ENCODE assay signal across 8 cellular contexts in the genomic region with DNA sequence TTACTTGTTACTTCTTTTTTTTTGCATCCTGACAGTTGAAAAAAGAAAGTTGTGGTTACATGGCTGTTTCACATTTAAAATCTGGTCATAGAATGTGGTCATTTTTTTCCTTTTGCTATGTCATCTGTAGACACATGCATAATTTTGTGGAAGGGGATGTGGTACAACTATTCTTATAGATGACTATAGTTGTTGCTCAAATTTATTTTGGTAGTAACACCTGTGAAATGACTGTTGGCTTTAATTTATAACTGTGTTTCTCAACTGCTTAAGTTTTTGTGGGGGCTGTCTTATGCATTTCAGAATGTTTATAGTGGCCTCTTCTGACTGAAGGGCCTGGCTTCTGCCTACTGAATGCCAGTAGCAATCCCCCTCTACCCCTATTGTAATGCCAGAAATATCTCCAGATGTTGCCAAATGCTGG.
DNase-seq lines count a peak whose midpoint lies in the region; ATAC-seq and TF ChIP-seq lines count a peak whose summit lies in the region.

No MANE protein-coding gene starts in this region.

- H3K9me3 Mint-ChIP-seq in CD4-positive, alpha-beta T cell, result no peaks in the 10 kb centered on the region

- CTCF ChIA-PET in CD4-positive, alpha-beta T cell (lab: Charles Lee), result no interaction called here
- CTCF ChIA-PET in RWPE1 (lab: Yijun Ruan, JAX), result no interaction called here

- POLR2A ChIA-PET in CD4-positive, alpha-beta T cell (lab: Charles Lee), result no interaction called here
- POLR2A ChIA-PET in RWPE1 (lab: Yijun Ruan, JAX; ENCODE audit: low non-redundant PET), result no interaction called here

- no peaks in the 10 kb centered on the region for H3K27me3 ChIP-seq in CD4-positive, alpha-beta T cell (ENCODE audit: control insufficient read depth, insufficient read depth, low read length)

- no peaks in the 10 kb centered on the region for H3K9me3 ChIP-seq in CD4-positive, alpha-beta T cell (ENCODE audit: control insufficient read depth, low read length)

- peaks cover 90% of the 10 kb centered on the region for H3K36me3 Mint-ChIP-seq in CD4-positive, alpha-beta T cell (ENCODE audit: low read depth)

- no peak for TF ChIP-seq CTCF in CD4-positive, alpha-beta T cell (IDR thresholded peaks at IDR 0.05)
- no peak for TF ChIP-seq CTCF in RWPE1 (conservative IDR thresholded peaks at IDR 0.05; ENCODE audit: low read depth)

- H3K27ac ChIP-seq in CD4-positive, alpha-beta T cell (ENCODE audit: low read depth, low read length), result no peak overlapping the region
- no peak overlapping the region for H3K27ac ChIP-seq in RWPE1

- peaks cover 6% of the 10 kb centered on the region for H3K4me1 Mint-ChIP-seq in CD4-positive, alpha-beta T cell (ENCODE audit: low read depth)

- no peaks in the 10 kb centered on the region for H3K27me3 Mint-ChIP-seq in CD4-positive, alpha-beta T cell

- H3K27ac Mint-ChIP-seq in CD4-positive, alpha-beta T cell, result peak overlapping the region; percentile 3

- H3K4me3 Mint-ChIP-seq in CD4-positive, alpha-beta T cell, result no peak overlapping the region

- intact Hi-C loops in CD4-positive, alpha-beta T cell (cut with DNase I, micrococcal nuclease), result loop anchor here in 1 of 2 experiments (10.0 kb wide), 1 partner anchor 134 kb away; a partner anchor contains a TSS

- ATAC-seq in CD4-positive, alpha-beta T cell (ENCODE audit: poor library complexity), result no peak
- ATAC-seq in GM19324 (IDR thresholded peaks at IDR 0.05; ENCODE audit: low FRiP score, unreplicated experiment), result peak; percentile 95
- peak; percentile 98 for ATAC-seq in HG03066 (IDR thresholded peaks at IDR 0.05; ENCODE audit: low read depth, unreplicated experiment)

- no peak for DNase-seq in CD4-positive, alpha-beta T cell
- DNase-seq in RPMI8226, result peak; percentile 20
- no peak for DNase-seq in NCI-H2227 treated with DMSO at 0.1 percent for 48 hours (lab: John Stamatoyannopoulos, UW)
- no peak for DNase-seq in RWPE1 (ENCODE audit: low spot score)
- no peak for DNase-seq in HPDE6-E6E7 (ENCODE audit: extremely low spot score)
- DNase-seq in effector CD8-positive, alpha-beta T cell (lab: John Stamatoyannopoulos, UW), result no peak
